In genomic region chr1:216518844-216519627, GRCh38 we compare ENCODE assay signal across 16 cellular contexts.
DNase-seq lines count a peak whose midpoint lies in the region; ATAC-seq, FAIRE-seq and TF ChIP-seq lines count a peak whose summit lies in the region.
"Had no signal": no experiment of that assay in that cellular context is flagged by ENCODE, and none has a peak within 500 bp of the region (broad histone marks: within the 10 kb centered on the region; RNA-seq: fewer than 3 reads in every experiment).

No MANE protein-coding gene starts in this region.

- H3K36me3 ChIP-seq in BE2C (peaks cover 20% of the 10 kb centered on the region), MG63 (no peaks in the 10 kb centered on the region), K562 (ENCODE audit: control insufficient read depth, insufficient read depth, low read length) (no peaks in the 10 kb centered on the region)
- H3K36me3 ChIP-seq: SJSA1 had no signal

- CTCF ChIA-PET in K562 (lab: Yijun Ruan, JAX; ENCODE audit: low intra/inter-chr PET ratio), result no interaction called here

- H4K20me1 ChIP-seq in K562 (replicated peaks; ENCODE audit: control insufficient read depth, insufficient read depth, low read length), result no peaks in the 10 kb centered on the region

- TF ChIP-seq CTCF in BE2C (IDR thresholded peaks at IDR 0.05; ENCODE audit: low read depth, low read length), result peak; percentile 31
- TF ChIP-seq CTCF in K562 (IDR thresholded peaks at IDR 0.05 in 2 of 3, conservative IDR thresholded peaks at IDR 0.05 in 1 of 3; ENCODE audit: insufficient read depth in 2 of 3, low read depth in 1 of 3, low read length in 3 of 3), result no peak

- no TSS peak for BruUV-seq in K562 (replicated peaks; lab: Mats Ljungman, UMichigan)

- no peaks in the 10 kb centered on the region for H3K9me1 ChIP-seq in K562 (ENCODE audit: control insufficient read depth, insufficient read depth, low read length)

- H2AFZ ChIP-seq in K562 (ENCODE audit: low read depth, low read length), result no peak overlapping the region

- H3K4me3 ChIP-seq in BE2C (ENCODE audit: low read depth, low read length), result peak overlapping the region; percentile 49
- peak overlapping the region; percentile 20 for H3K4me3 ChIP-seq in MG63
- no peak overlapping the region for H3K4me3 ChIP-seq in K562
- H3K4me3 ChIP-seq: SJSA1 had no signal

- H3K4me1 ChIP-seq in BE2C (peaks cover 44% of the 10 kb centered on the region), K562 (replicated peaks in 1 of 2; ENCODE audit: control insufficient read depth in 2 of 2, insufficient read depth in 2 of 2, low read length in 2 of 2) (no peaks in the 10 kb centered on the region)
- H3K4me1 ChIP-seq: SJSA1 had no signal

- H3K27me3 ChIP-seq in BE2C (no peaks in the 10 kb centered on the region), MG63 (no peaks in the 10 kb centered on the region), K562 (ENCODE audit: control insufficient read depth in 2 of 2, insufficient read depth in 2 of 2, low read length in 2 of 2) (no peaks in the 10 kb centered on the region)

- ATAC-seq in K562 (no peak), HG03097 (IDR thresholded peaks at IDR 0.05; ENCODE audit: low FRiP score, unreplicated experiment) (no peak)
- ATAC-seq: Panc1 had no signal

- in situ Hi-C loops in K562 (cut with MboI), result no loop called here

- no peak for TF ChIP-seq POLR2A in K562 (conservative IDR thresholded peaks at IDR 0.05)

- no peak overlapping the region for H3K27ac ChIP-seq in K562 (ENCODE audit: extremely low read depth, low read depth, low read length)
- H3K27ac ChIP-seq: C4-2B, SJSA1 had no signal

- peak; percentile 69 for DNase-seq in BE2C
- no peak for DNase-seq in MG63
- DNase-seq in K562 (ENCODE audit: extremely low read depth in 1 of 4, low spot score in 3 of 4), result no peak
- DNase-seq in pons (ENCODE audit: low spot score), result peak; percentile 19
- no peak for DNase-seq in stimulated activated CD4-positive, alpha-beta T cell treated with anti-CD3 and anti-CD28 coated beads, Interleukin-15, amount 100 ng/mL, for 24 hours
- no peak for DNase-seq in NCI-H748 (lab: John Stamatoyannopoulos, UW; ENCODE audit: unreplicated experiment)
- DNase-seq: ACHN, DMS79 treated with DMSO at 0.1 percent for 48 hours, NCI-H1417 treated with DMSO at 0.1 percent for 48 hours, NCI-H2029 treated with DMSO at 0.1 percent for 48 hours, NCI-H510A treated with DMSO at 0.1 percent for 48 hours had no signal

- no peak for FAIRE-seq in K562 (lab: Jason Lieb, UNC)
- FAIRE-seq: H54 had no signal

- no peak for TF ChIP-seq EP300 in K562 (IDR thresholded peaks at IDR 0.05; ENCODE audit: low read length)

- POLR2A ChIA-PET in K562 (lab: Yijun Ruan, JAX), result no interaction called here

- H3K79me2 ChIP-seq in K562 (ENCODE audit: control insufficient read depth, insufficient read depth, low read length), result no peaks in the 10 kb centered on the region

- intact Hi-C loops in K562 (cut with micrococcal nuclease), result no loop called here

- H3K9me3 ChIP-seq in BE2C (no peaks in the 10 kb centered on the region), MG63 (no peaks in the 10 kb centered on the region), K562 (replicated peaks; ENCODE audit: control insufficient read depth, insufficient read depth, low read depth, low read length) (no peaks in the 10 kb centered on the region)
- H3K9me3 ChIP-seq: SJSA1 had no signal

- H3K9ac ChIP-seq in K562 (ENCODE audit: insufficient read depth in 1 of 2, low read depth in 2 of 2, low read length in 2 of 2), result no peak overlapping the region

- no peak overlapping the region for H3K4me2 ChIP-seq in K562 (ENCODE audit: insufficient read depth, low read length)

- TF ChIP-seq RAD21 in K562 (CRISPR knock-in tag; conservative IDR thresholded peaks at IDR 0.05 in 1 of 2, IDR thresholded peaks at IDR 0.05 in 1 of 2), result no peak

- 0% methylated on average over 8 of the region's 8 CpGs for WGBS in K562 (ENCODE audit: insufficient coverage, low coverage, missing lambda C conversion rate)

TF ChIP-seq in K562, 482 proteins besides CTCF, POLR2A, EP300 and RAD21 (continues in another document):
- TF ChIP-seq GABPB2 (CRISPR knock-in tag; conservative IDR thresholded peaks at IDR 0.05), result no peak
- TF ChIP-seq TRIM28 (IDR thresholded peaks at IDR 0.05), result no peak
- no peak for TF ChIP-seq SFPQ (IDR thresholded peaks at IDR 0.05; ENCODE audit: low read depth, low read length)
- no peak for TF ChIP-seq SNRNP70 (optimal IDR thresholded peaks at IDR 0.05; ENCODE audit: low read depth, low read length)
- peak; percentile 62 for TF ChIP-seq C11orf30 (IDR thresholded peaks at IDR 0.05; ENCODE audit: low read depth)
- no peak for TF ChIP-seq NR4A1 (CRISPR knock-in tag; IDR thresholded peaks at IDR 0.05)
- TF ChIP-seq NR4A1 (tag; IDR thresholded peaks at IDR 0.05), result no peak
- TF ChIP-seq E2F3 (CRISPR knock-in tag; IDR thresholded peaks at IDR 0.05), result no peak
- TF ChIP-seq MAFG (tag; conservative IDR thresholded peaks at IDR 0.05), result peak; percentile 80
- TF ChIP-seq VEZF1 (CRISPR knock-in tag; IDR thresholded peaks at IDR 0.05), result no peak
- no peak for TF ChIP-seq TSHZ1 (CRISPR knock-in tag; IDR thresholded peaks at IDR 0.05)
- TF ChIP-seq NCOR1 (IDR thresholded peaks at IDR 0.05), result no peak
- TF ChIP-seq MAFK (IDR thresholded peaks at IDR 0.05; ENCODE audit: low read length), result peak; percentile 95
- TF ChIP-seq COPS2 (conservative IDR thresholded peaks at IDR 0.05), result no peak
- no peak for TF ChIP-seq HBP1 (CRISPR knock-in tag; IDR thresholded peaks at IDR 0.05)
- TF ChIP-seq ZNF316 (IDR thresholded peaks at IDR 0.05), result peak; percentile 88
- no peak for TF ChIP-seq ZNF785 (CRISPR knock-in tag; IDR thresholded peaks at IDR 0.05)
- peak; percentile 94 for TF ChIP-seq MAFF (IDR thresholded peaks at IDR 0.05; ENCODE audit: low read length)
- no peak for TF ChIP-seq ZNF436 (CRISPR knock-in tag; IDR thresholded peaks at IDR 0.05)
- no peak for TF ChIP-seq BRD4 (IDR thresholded peaks at IDR 0.05)

Comparison
In these comparisons a context has a peak if more than half of its experiments do, and no peak if none do; other contexts are left out.
1. DNase-seq: peak in BE2C (single experiment) and pons (single experiment); none in MG63 (single experiment), K562 (0 of 4), stimulated activated CD4-positive, alpha-beta T cell treated with anti-CD3 and anti-CD28 coated beads, Interleukin-15, amount 100 ng/mL, for 24 hours (single experiment) and NCI-H748 (single experiment).